ENCODE assay signal across 23 cellular contexts in genomic region chr11:134752964-134753804, GRCh38.
DNase-seq lines count a peak whose midpoint lies in the region; ATAC-seq and TF ChIP-seq lines count a peak whose summit lies in the region.
"Had no signal": no experiment of that assay in that cellular context is flagged by ENCODE, and none has a peak within 500 bp of the region (broad histone marks: within the 10 kb centered on the region; RNA-seq: fewer than 3 reads in every experiment).

No MANE protein-coding gene starts in this region.

- H3K36me3 ChIP-seq in lung (ENCODE audit: control insufficient read depth in 2 of 2, insufficient read depth in 2 of 2, low read length in 2 of 2): no peaks in the 10 kb centered on the region

- no peaks in the 10 kb centered on the region for H3K27me3 ChIP-seq in lung (ENCODE audit: control insufficient read depth, insufficient read depth)

- peaks cover 0 to 3% of the 10 kb centered on the region in 2 donors for H3K9me3 ChIP-seq in lung (ENCODE audit: control insufficient read depth in 2 of 2, insufficient read depth in 1 of 2, low read length in 1 of 2)

- H3K9me3 Mint-ChIP-seq in brain: peaks cover 5 to 13% (median 7%) of the 10 kb centered on the region in 5 experiments
- H3K9me3 Mint-ChIP-seq: CD8-positive, alpha-beta memory T cell had no signal

- peaks cover 29% of the 10 kb centered on the region for H3K4me1 Mint-ChIP-seq in brain
- H3K4me1 Mint-ChIP-seq: CD8-positive, alpha-beta memory T cell; IgD-negative memory B cell had no signal

- peak overlapping the region in 3 of 5 experiments; percentile 20 to 97 (median 53) for H3K27ac Mint-ChIP-seq in brain
- H3K27ac Mint-ChIP-seq: CD8-positive, alpha-beta memory T cell; IgD-negative memory B cell had no signal

- no peak overlapping the region for H3K27ac ChIP-seq in lung (ENCODE audit: low read depth in 1 of 2, low read length in 1 of 2)
- H3K27ac ChIP-seq: C4-2B, SK-N-MC had no signal

- H3K4me1 ChIP-seq in lung (ENCODE audit: control insufficient read depth in 2 of 2, insufficient read depth in 2 of 2, low read length in 2 of 2): no peaks in the 10 kb centered on the region

- H3K4me3 Mint-ChIP-seq in brain: no peak overlapping the region
- H3K4me3 Mint-ChIP-seq: CD8-positive, alpha-beta memory T cell; IgD-negative memory B cell had no signal

- peaks cover 14% of the 10 kb centered on the region for H3K27me3 Mint-ChIP-seq in brain

- ATAC-seq in lung (ENCODE audit: insufficient read depth, low FRiP score) (no peak), HG03280 (IDR thresholded peaks at IDR 0.05; ENCODE audit: unreplicated experiment) (no peak)
- ATAC-seq: GM12878, Right ventricle myocardium inferior had no signal

- DNase-seq in D341Med (ENCODE audit: low spot score) (peak; percentile 4), lung (ENCODE audit: low spot score) (peak; percentile 18), superior temporal gyrus (ENCODE audit: extremely low spot score) (peak; percentile 65), SHP77 (lab: John Stamatoyannopoulos, UW) (no peak)
- DNase-seq in activated T-cell treated with anti-CD3 and anti-CD28 coated beads, Interleukin-2, amount 50 U/mL, for 48 hours: no peak
- DNase-seq: CD8-positive, alpha-beta memory T cell; EL; GF-D8; H7; NCI-H1694; NCI-H2081; NCI-H2171; NCI-H345; NCI-H524; NCI-H774; OCI-M1 had no signal

- 79 to 83% methylated on average over 17 of the region's 17 CpGs for WGBS in lung, 2 donors

- H3K36me3 Mint-ChIP-seq in brain: no peaks in the 10 kb centered on the region
- H3K36me3 Mint-ChIP-seq: CD8-positive, alpha-beta memory T cell; IgD-negative memory B cell had no signal

- TF ChIP-seq CTCF in brain (conservative IDR thresholded peaks at IDR 0.05) (no peak), lung (IDR thresholded peaks at IDR 0.05; ENCODE audit: control extremely low read depth, extremely low read depth) (no peak)

- no peak overlapping the region for H3K4me3 ChIP-seq in lung
- H3K4me3 ChIP-seq: GM12878, SK-N-MC had no signal

Comparison
In these comparisons a context has a peak if more than half of its experiments do, and no peak if none do; other contexts are left out.
1. DNase-seq: peak in D341Med (single experiment), lung (single experiment) and superior temporal gyrus (single experiment); none in SHP77 (0 of 2) and activated T-cell treated with anti-CD3 and anti-CD28 coated beads, Interleukin-2, amount 50 U/mL, for 48 hours (0 of 2).